20 cellular contexts compared by ENCODE assay signal in the genomic region with DNA sequence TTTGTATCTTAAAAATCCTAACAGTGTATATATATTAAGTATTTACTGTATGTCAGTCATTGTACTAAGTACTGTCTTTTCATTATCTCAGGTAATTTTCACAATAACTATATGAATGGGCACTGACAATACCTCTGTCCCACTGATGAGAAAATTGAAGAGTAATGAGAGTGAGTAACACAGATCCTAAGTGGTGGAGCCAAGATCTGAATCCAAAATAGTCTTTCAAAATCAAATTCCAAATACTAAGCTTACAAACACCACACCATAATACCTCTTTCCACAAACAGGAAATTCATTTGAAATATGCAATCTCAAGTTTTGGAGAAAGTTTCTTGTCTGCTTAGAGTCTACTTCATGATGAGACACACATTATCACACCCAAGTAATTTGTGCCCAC.
DNase-seq lines count a peak whose midpoint lies in the region; ATAC-seq lines count a peak whose summit lies in the region.
"Had no signal": no experiment of that assay in that cellular context is flagged by ENCODE, and none has a peak within 500 bp of the region (broad histone marks: within the 10 kb centered on the region; RNA-seq: fewer than 3 reads in every experiment).

No MANE protein-coding gene starts in this region.

- H3K27ac Mint-ChIP-seq in CD8-positive, alpha-beta memory T cell = peak overlapping the region; percentile 13 to 92 (median 79)
- H3K27ac Mint-ChIP-seq in effector memory CD8-positive, alpha-beta T cell = peak overlapping the region; percentile 79 to 85

- H3K27me3 ChIP-seq in CD8-positive, alpha-beta memory T cell (ENCODE audit: insufficient read depth, low read length, poor library complexity, severe bottlenecking) = no peaks in the 10 kb centered on the region
- H3K27me3 ChIP-seq in SJCRH30 = no peaks in the 10 kb centered on the region
- H3K27me3 ChIP-seq: SJSA1 had no signal

- no peaks in the 10 kb centered on the region for H3K9me3 ChIP-seq in CD8-positive, alpha-beta memory T cell (ENCODE audit: low read length)
- no peaks in the 10 kb centered on the region for H3K9me3 ChIP-seq in SJCRH30 (replicated peaks)
- H3K9me3 ChIP-seq: SJSA1 had no signal

- H3K4me1 Mint-ChIP-seq in CD8-positive, alpha-beta memory T cell = peaks cover 16 to 33% (median 30%) of the 10 kb centered on the region in 3 donors
- peaks cover 10 to 23% of the 10 kb centered on the region in 2 donors for H3K4me1 Mint-ChIP-seq in effector memory CD8-positive, alpha-beta T cell (ENCODE audit: low read depth in 2 of 2)

- H3K4me1 ChIP-seq in CD8-positive, alpha-beta memory T cell (ENCODE audit: insufficient read depth, low read length) = no peaks in the 10 kb centered on the region
- H3K4me1 ChIP-seq in SJCRH30 = no peaks in the 10 kb centered on the region; the same call in 1 of the 2 replicates
- H3K4me1 ChIP-seq: SJSA1 had no signal

- no peaks in the 10 kb centered on the region for H3K9me3 Mint-ChIP-seq in CD8-positive, alpha-beta memory T cell
- H3K9me3 Mint-ChIP-seq in effector memory CD8-positive, alpha-beta T cell = no peaks in the 10 kb centered on the region
- H3K9me3 Mint-ChIP-seq: IgD-negative memory B cell had no signal

- H3K4me3 Mint-ChIP-seq in CD8-positive, alpha-beta memory T cell = no peak overlapping the region
- H3K4me3 Mint-ChIP-seq in effector memory CD8-positive, alpha-beta T cell = no peak overlapping the region

- ATAC-seq in GM19395 (IDR thresholded peaks at IDR 0.05; ENCODE audit: unreplicated experiment) = peak; percentile 13
- peak; percentile 18 for ATAC-seq in HG02885 (IDR thresholded peaks at IDR 0.05; ENCODE audit: poor library complexity, unreplicated experiment)
- no peak for ATAC-seq in effector memory CD8-positive, alpha-beta T cell (replicated peaks)
- ATAC-seq in HG03469 (IDR thresholded peaks at IDR 0.05; ENCODE audit: unreplicated experiment) = no peak
- ATAC-seq: esophagus mucosa, HCT116 had no signal

- POLR2A ChIA-PET in CD8-positive, alpha-beta memory T cell (lab: Charles Lee) = no interaction called here

- CTCF ChIA-PET in CD8-positive, alpha-beta memory T cell (lab: Charles Lee) = no interaction called here

- no peak overlapping the region for H3K27ac ChIP-seq in CD8-positive, alpha-beta memory T cell (ENCODE audit: low read depth, low read length)
- no peak overlapping the region for H3K27ac ChIP-seq in SJCRH30
- H3K27ac ChIP-seq: coronary artery, SJSA1 had no signal

- H3K36me3 Mint-ChIP-seq in CD8-positive, alpha-beta memory T cell = peaks cover 7 to 19% (median 8%) of the 10 kb centered on the region in 3 donors
- peaks cover 5% of the 10 kb centered on the region for H3K36me3 Mint-ChIP-seq in effector memory CD8-positive, alpha-beta T cell (ENCODE audit: insufficient read depth)
- H3K36me3 Mint-ChIP-seq: IgD-negative memory B cell had no signal

- no peak overlapping the region for H3K4me3 ChIP-seq in CD8-positive, alpha-beta memory T cell (ENCODE audit: low read length)
- no peak overlapping the region for H3K4me3 ChIP-seq in SJCRH30
- H3K4me3 ChIP-seq: coronary artery, SJSA1 had no signal

- H3K36me3 ChIP-seq in CD8-positive, alpha-beta memory T cell (ENCODE audit: insufficient read depth, low read length) = no peaks in the 10 kb centered on the region
- H3K36me3 ChIP-seq in SJCRH30 = no peaks in the 10 kb centered on the region
- H3K36me3 ChIP-seq: SJSA1 had no signal

- H3K27me3 Mint-ChIP-seq in CD8-positive, alpha-beta memory T cell = no peaks in the 10 kb centered on the region
- no peaks in the 10 kb centered on the region for H3K27me3 Mint-ChIP-seq in effector memory CD8-positive, alpha-beta T cell
- H3K27me3 Mint-ChIP-seq: IgD-negative memory B cell had no signal

- DNase-seq in CD8-positive, alpha-beta memory T cell = no peak
- DNase-seq in effector memory CD8-positive, alpha-beta T cell = no peak
- DNase-seq in nucleus accumbens (lab: John Stamatoyannopoulos, UW) (no peak), SJCRH30 (no peak)
- DNase-seq in stimulated activated CD4-positive, alpha-beta T cell treated with anti-CD3 and anti-CD28 coated beads, Interleukin-2, amount 100 ng/mL, for 48 hours = no peak
- DNase-seq: activated CD4-positive, alpha-beta T cell treated with anti-CD3 and anti-CD28 coated beads, Interleukin-2, amount 50 U/mL, for 48 hours; activated effector memory CD4-positive, alpha-beta T cell treated with Interleukin-2 at 50 U/mL for 16 hours; AML-193; hippocampal formation; NCI-H1105; NCI-H226; stimulated activated CD4-positive, alpha-beta T cell treated with anti-CD3 and anti-CD28 coated beads, Interleukin-15, amount 100 ng/mL, for 24 hours had no signal

Comparison
In these comparisons a context has a peak if more than half of its experiments do, and no peak if none do; other contexts are left out.
1. ATAC-seq: peak in GM19395 (single experiment) and HG02885 (single experiment); none in effector memory CD8-positive, alpha-beta T cell (single experiment) and HG03469 (single experiment).